ENCODE assay signal across 23 cellular contexts in genomic region chr20:39935921-39936320, GRCh38.
"Had no signal": no experiment of that assay in that cellular context is flagged by ENCODE, and none has a peak within 500 bp of the region (broad histone marks: within the 10 kb centered on the region; RNA-seq: fewer than 3 reads in every experiment).

No MANE protein-coding gene starts in this region.

- H3K9me3 ChIP-seq: colonic mucosa, esophagus muscularis mucosa, lower lobe of right lung, transverse colon had no signal

- DNase-seq: activated CD4-positive, alpha-beta T cell treated with anti-CD3 and anti-CD28 coated beads, Interleukin-2, amount 10 ng/mL, durations not matched to agents 7 days and 5 days; activated CD8-positive, alpha-beta memory T cell treated with anti-CD3 and anti-CD28 coated beads, Interleukin-2, amount 10 ng/mL, durations not matched to agents 7 days and 5 days; activated CD8-positive, alpha-beta T cell treated with anti-CD3 and anti-CD28 coated beads for 36 hours; activated gamma-delta T cell treated with Interleukin-2 at 50 U/mL for 16 hours; activated T-cell treated with anti-CD3 and anti-CD28 coated beads for 4 hours; colonic mucosa; dorsolateral prefrontal cortex; effector memory CD8-positive, alpha-beta T cell; left colon; lower lobe of right lung; naive B cell; occipital lobe; posterior cingulate gyrus; stimulated activated CD4-positive, alpha-beta T cell treated with anti-CD3 and anti-CD28 coated beads, Interleukin-15, amount 100 ng/mL, for 24 hours; stimulated activated naive B cell treated with anti-CD40 and anti-IgM and Interleukin-4, amounts not matched to agents 10 μg/mL and 1 μg/mL and 100 μg/mL, for 72 hours; T-helper 2 cell; transverse colon had no signal

- H3K4me2 ChIP-seq: hepatocyte, smooth muscle cell had no signal

- H3K27ac ChIP-seq: colonic mucosa, dorsolateral prefrontal cortex, esophagus muscularis mucosa, hepatocyte, lower lobe of right lung, transverse colon, VCaP had no signal

- H3K36me3 ChIP-seq: colonic mucosa, esophagus muscularis mucosa, lower lobe of right lung, transverse colon had no signal

- H3K4me1 ChIP-seq: colonic mucosa, lower lobe of right lung, transverse colon had no signal

- H3K27me3 ChIP-seq: colonic mucosa, dorsolateral prefrontal cortex, esophagus muscularis mucosa, hepatocyte, transverse colon had no signal

- H2AFZ ChIP-seq: hepatocyte had no signal

- H3K4me3 ChIP-seq: colonic mucosa, dorsolateral prefrontal cortex, esophagus muscularis mucosa, hepatocyte, lower lobe of right lung, smooth muscle cell, transverse colon had no signal

- ATAC-seq: activated CD4-positive, CD25-positive, alpha-beta regulatory T cell treated with anti-CD3 and anti-CD28 coated beads, Interleukin-2, amount 50 U/mL, for 24 hours; activated CD8-positive, alpha-beta memory T cell treated with anti-CD3 and anti-CD28 coated beads, Interleukin-2, amount 10 ng/mL, durations not matched to agents 7 days and 5 days; activated CD8-positive, alpha-beta T cell treated with anti-CD3 and anti-CD28 coated beads for 36 hours; effector memory CD8-positive, alpha-beta T cell; left colon; lower lobe of right lung; sciatic nerve; stimulated activated naive B cell treated with anti-CD40 and anti-IgM and Interleukin-4, amounts not matched to agents 10 μg/mL and 1 μg/mL and 100 μg/mL, for 72 hours had no signal

- H3K79me2 ChIP-seq: hepatocyte had no signal
